ENCODE assay signal across 9 cellular contexts in genomic region chr16:31529398-31530312, GRCh38. TPM values are rescaled to one million over a fixed set of nuclear protein-coding genes. Genes with fewer than 3 reads are reported as not detected.
DNase-seq lines count a peak whose midpoint lies in the region; TF ChIP-seq lines count a peak whose summit lies in the region.
"Had no signal": no experiment of that assay in that cellular context is flagged by ENCODE, and none has a peak within 500 bp of the region (broad histone marks: within the 10 kb centered on the region; RNA-seq: fewer than 3 reads in every experiment).

No MANE protein-coding gene starts in this region.

- CTCF ChIA-PET in activated CD4-positive, alpha-beta T cell treated with anti-CD3 and anti-CD28 coated beads, Interleukin-2, amount 10 ng/mL, durations not matched to agents 7 days and 5 days (lab: Charles Lee), result no interaction called here
- CTCF ChIA-PET in RWPE1 (lab: Yijun Ruan, JAX), result no interaction called here

- no peaks in the 10 kb centered on the region for H3K9me3 ChIP-seq in iPS DF 6.9 (ENCODE audit: control insufficient read depth, insufficient read depth, low read length)
- no peaks in the 10 kb centered on the region for H3K9me3 ChIP-seq in skeletal muscle tissue (ENCODE audit: control insufficient read depth in 3 of 3, low read length in 3 of 3)

- H3K27ac Mint-ChIP-seq in activated CD4-positive, alpha-beta T cell treated with anti-CD3 and anti-CD28 coated beads, Interleukin-2, amount 10 ng/mL, durations not matched to agents 7 days and 5 days, result no peak overlapping the region

- TF ChIP-seq CTCF in RWPE1 (conservative IDR thresholded peaks at IDR 0.05; ENCODE audit: low read depth), result no peak

- H3K27ac ChIP-seq in iPS DF 6.9 (ENCODE audit: low read length) (no peak overlapping the region), skeletal muscle tissue (ENCODE audit: low read depth, low read length) (no peak overlapping the region), RWPE1 (no peak overlapping the region)

- H3K9me3 Mint-ChIP-seq in activated CD4-positive, alpha-beta T cell treated with anti-CD3 and anti-CD28 coated beads, Interleukin-2, amount 10 ng/mL, durations not matched to agents 7 days and 5 days, result no peaks in the 10 kb centered on the region

- H3K4me1 Mint-ChIP-seq in activated CD4-positive, alpha-beta T cell treated with anti-CD3 and anti-CD28 coated beads, Interleukin-2, amount 10 ng/mL, durations not matched to agents 7 days and 5 days, result no peaks in the 10 kb centered on the region

- DNase-seq in H7 (peak; percentile 80), iPS DF 6.9 (ENCODE audit: low read depth, low spot score) (no peak), RWPE1 (ENCODE audit: low spot score) (no peak), NCI-H2227 treated with DMSO at 0.1 percent for 48 hours (lab: John Stamatoyannopoulos, UW) (no peak)
- no peak for DNase-seq in activated CD4-positive, alpha-beta T cell treated with anti-CD3 and anti-CD28 coated beads, Interleukin-2, amount 10 ng/mL, durations not matched to agents 7 days and 5 days
- DNase-seq in effector CD4-positive, alpha-beta T cell, result no peak

- H3K4me3 ChIP-seq in H7 (ENCODE audit: insufficient read depth, low read depth, low read length), result peak overlapping the region; percentile 50
- H3K4me3 ChIP-seq in iPS DF 6.9 (ENCODE audit: low read length), result peak overlapping the region; percentile 25; the same call in 1 of the 2 replicates
- H3K4me3 ChIP-seq in skeletal muscle tissue (ENCODE audit: low read length in 3 of 3), result peak overlapping the region in 2 of 3 donors; percentile 45 to 51

- H3K36me3 ChIP-seq in H7 (replicated peaks; ENCODE audit: control insufficient read depth, insufficient read depth, low read length), result no peaks in the 10 kb centered on the region
- H3K36me3 ChIP-seq in iPS DF 6.9 (ENCODE audit: control insufficient read depth, insufficient read depth, low read length), result no peaks in the 10 kb centered on the region
- no peaks in the 10 kb centered on the region for H3K36me3 ChIP-seq in skeletal muscle tissue (ENCODE audit: control insufficient read depth in 3 of 3, insufficient read depth in 3 of 3, low read length in 3 of 3)

- H3K36me3 Mint-ChIP-seq in activated CD4-positive, alpha-beta T cell treated with anti-CD3 and anti-CD28 coated beads, Interleukin-2, amount 10 ng/mL, durations not matched to agents 7 days and 5 days (ENCODE audit: low read depth), result no peaks in the 10 kb centered on the region

- H3K27me3 ChIP-seq in H7 (ENCODE audit: control insufficient read depth, insufficient read depth, low read length), result peaks cover 33% of the 10 kb centered on the region
- H3K27me3 ChIP-seq in iPS DF 6.9 (ENCODE audit: control insufficient read depth, insufficient read depth, low read length), result peaks cover 10% of the 10 kb centered on the region; the same call in 1 of the 2 replicates
- peaks cover 27 to 47% (median 43%) of the 10 kb centered on the region in 3 donors for H3K27me3 ChIP-seq in skeletal muscle tissue (ENCODE audit: control insufficient read depth in 3 of 3, insufficient read depth in 3 of 3, low read length in 3 of 3)

- peaks cover 2% of the 10 kb centered on the region; the same call in 1 of the 2 replicates for H3K4me1 ChIP-seq in iPS DF 6.9 (ENCODE audit: control insufficient read depth, insufficient read depth, low read length)
- peaks cover 0 to 14% (median 9%) of the 10 kb centered on the region in 3 donors for H3K4me1 ChIP-seq in skeletal muscle tissue (ENCODE audit: control insufficient read depth in 3 of 3, insufficient read depth in 3 of 3, low read length in 3 of 3)

- H3K4me3 Mint-ChIP-seq in activated CD4-positive, alpha-beta T cell treated with anti-CD3 and anti-CD28 coated beads, Interleukin-2, amount 10 ng/mL, durations not matched to agents 7 days and 5 days, result peak overlapping the region; percentile 43

- H3K9ac ChIP-seq in skeletal muscle tissue (ENCODE audit: low read depth in 1 of 3, low read length in 3 of 3), result peak overlapping the region in 2 of 3 donors; percentile 30 to 54

- H3K27me3 Mint-ChIP-seq in activated CD4-positive, alpha-beta T cell treated with anti-CD3 and anti-CD28 coated beads, Interleukin-2, amount 10 ng/mL, durations not matched to agents 7 days and 5 days, result peaks cover 24% of the 10 kb centered on the region

- POLR2A ChIA-PET in activated CD4-positive, alpha-beta T cell treated with anti-CD3 and anti-CD28 coated beads, Interleukin-2, amount 10 ng/mL, durations not matched to agents 7 days and 5 days (lab: Charles Lee), result no interaction called here
- POLR2A ChIA-PET in RWPE1 (lab: Yijun Ruan, JAX; ENCODE audit: low non-redundant PET), result no interaction called here

- no CpG with 5 or more reads among the region's 58 CpGs for WGBS in iPS DF 6.9 (ENCODE audit: insufficient coverage, insufficient read length)

RNA-seq across cellular contexts. Expression of gene AHSP, which starts 2.0 kb away (rescaled TPM):
- total RNA-seq in H7 (2014; rRNA removed; shearing (Covaris generic)), result 0.62 and 3.3 TPM in 2 replicates
- total RNA-seq in activated CD4-positive, alpha-beta T cell treated with anti-CD3 and anti-CD28 coated beads, Interleukin-2, amount 10 ng/mL, durations not matched to agents 7 days and 5 days, result not detected
- 150 TPM for total RNA-seq in skeletal muscle tissue
- total RNA-seq: activated CD8-positive, alpha-beta memory T cell treated with anti-CD3 and anti-CD28 coated beads for 36 hours; fibroblast of lung had no signal

RNA-seq across cellular contexts. Expression of gene RUSF1, which starts 21.5 kb away (rescaled TPM):
- 44.7 and 66.9 TPM in 2 replicates for total RNA-seq in H7 (2014; rRNA removed; shearing (Covaris generic))
- 10 to 100 TPM; 39.5 to 43.7 TPM for total RNA-seq in activated CD4-positive, alpha-beta T cell treated with anti-CD3 and anti-CD28 coated beads, Interleukin-2, amount 10 ng/mL, durations not matched to agents 7 days and 5 days
- total RNA-seq in skeletal muscle tissue, result 30.8 TPM

RNA-seq across cellular contexts. Expression of gene SLC5A2, which starts 46.7 kb away (rescaled TPM):
- 0.26 and 0.45 TPM in 2 replicates for total RNA-seq in H7 (2014; rRNA removed; shearing (Covaris generic))
- under 1 TPM in 1 of 2 experiments, not detected in 1; 0.52 TPM for total RNA-seq in activated CD4-positive, alpha-beta T cell treated with anti-CD3 and anti-CD28 coated beads, Interleukin-2, amount 10 ng/mL, durations not matched to agents 7 days and 5 days
- not detected for total RNA-seq in skeletal muscle tissue
- total RNA-seq: activated CD8-positive, alpha-beta memory T cell treated with anti-CD3 and anti-CD28 coated beads for 36 hours; fibroblast of lung had no signal

RNA-seq across cellular contexts. Expression of gene TGFB1I1, which starts 57.7 kb away (rescaled TPM):
- total RNA-seq in H7 (2014; rRNA removed; shearing (Covaris generic)), result 3.0 and 3.1 TPM in 2 replicates
- under 1 TPM; 0.20 to 0.48 TPM for total RNA-seq in activated CD4-positive, alpha-beta T cell treated with anti-CD3 and anti-CD28 coated beads, Interleukin-2, amount 10 ng/mL, durations not matched to agents 7 days and 5 days
- 30.8 TPM for total RNA-seq in skeletal muscle tissue

Comparison
In these comparisons a context has a peak if more than half of its experiments do, and no peak if none do; other contexts are left out.
1. RNA of gene AHSP, which starts 2.0 kb away (total RNA-seq): 150 TPM in skeletal muscle tissue (single experiment); 0.62 to 3.3 TPM in H7 and not detected in activated CD4-positive, alpha-beta T cell treated with anti-CD3 and anti-CD28 coated beads, Interleukin-2, amount 10 ng/mL, durations not matched to agents 7 days and 5 days; every median in the first group is over 10 times any median in the second.
2. Peak in every context shown above with its lines, with median percentiles within 50 percentile points of each other: H3K4me3 ChIP-seq.